Comparison of ENCODE assay signal across 21 cellular contexts in the genomic region with DNA sequence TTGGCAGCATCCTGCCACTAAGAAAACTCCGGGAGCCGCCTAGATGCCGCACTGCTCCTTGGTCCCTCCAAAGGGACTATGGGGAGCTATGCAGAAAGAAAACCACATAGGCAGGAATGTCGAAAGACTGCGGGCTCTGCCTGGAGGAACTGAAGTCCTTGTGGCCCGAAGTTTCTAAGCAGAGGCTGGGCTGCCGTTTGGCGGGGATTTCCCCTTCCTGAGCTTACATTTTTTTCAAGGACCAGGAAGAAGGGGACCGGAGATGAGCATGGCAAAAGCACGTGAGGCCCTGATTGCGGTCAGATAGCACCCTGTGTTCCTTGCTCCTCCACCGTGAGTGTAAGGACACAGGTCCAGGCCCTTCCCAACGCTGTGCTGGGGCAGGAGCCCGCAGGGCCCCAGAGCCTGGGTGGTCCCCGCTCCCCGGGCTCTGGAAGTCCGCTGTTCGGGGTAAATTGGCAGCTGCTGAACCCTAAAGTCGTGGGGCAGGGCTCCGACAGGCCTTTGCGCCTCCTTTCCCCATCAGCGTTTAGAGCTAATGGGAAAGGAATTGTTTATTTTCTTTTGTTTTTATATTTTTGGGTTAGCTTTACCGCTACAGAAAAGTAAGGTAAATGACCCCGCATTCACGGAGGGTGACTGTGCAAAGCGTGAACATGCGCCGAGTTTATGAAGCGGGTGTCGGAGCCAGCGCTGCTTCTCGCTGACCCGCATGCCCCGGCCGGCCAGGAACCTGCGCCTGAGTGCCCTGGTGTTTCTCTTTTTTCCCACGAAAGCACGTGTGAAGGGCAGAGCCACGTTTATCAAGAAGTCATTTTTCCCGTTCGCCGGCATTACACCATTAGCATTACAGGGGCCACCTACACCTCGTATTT.
"Had no signal": no experiment of that assay in that cellular context is flagged by ENCODE, and none has a peak within 500 bp of the region (broad histone marks: within the 10 kb centered on the region; RNA-seq: fewer than 3 reads in every experiment).

No MANE protein-coding gene starts in this region.

- H3K4me3 ChIP-seq: lung, prostate gland, skin epidermis, suprapubic skin had no signal

- H3K9me3 ChIP-seq: prostate gland, suprapubic skin had no signal

- H3K27me3 ChIP-seq: suprapubic skin had no signal

- H3K27ac Mint-ChIP-seq: activated CD4-positive, alpha-beta T cell treated with anti-CD3 and anti-CD28 coated beads for 36 hours; activated CD8-positive, alpha-beta T cell treated with anti-CD3 and anti-CD28 coated beads, Interleukin-2, amount 10 ng/mL, durations not matched to agents 7 days and 5 days; activated T-cell treated with anti-CD3 and anti-CD28 coated beads, Interleukin-2, amount 50 U/mL, for 24 hours; activated T-helper 2 cell treated with anti-CD3 and anti-CD28 coated beads, Interferon-gamma antibody, Interleukin-2, Interleukin-4, amounts not matched to agents 10 μg/mL and 5 μg/mL and 100 μg/mL, durations not matched to agents 14 hours and 24 hours and 36 hours; brain; mesothelial cell of epicardium; nephron; stimulated activated naive CD8-positive, alpha-beta T cell treated with anti-CD3 and anti-CD28 coated beads, Interleukin-15, amount 100 ng/mL, for 72 hours; type B pancreatic cell; WTC11 had no signal

- H3K4me3 Mint-ChIP-seq: activated CD4-positive, alpha-beta T cell treated with anti-CD3 and anti-CD28 coated beads for 36 hours; activated CD8-positive, alpha-beta T cell treated with anti-CD3 and anti-CD28 coated beads, Interleukin-2, amount 10 ng/mL, durations not matched to agents 7 days and 5 days; activated T-cell treated with anti-CD3 and anti-CD28 coated beads, Interleukin-2, amount 50 U/mL, for 24 hours; brain; mesothelial cell of epicardium; nephron; stimulated activated naive CD8-positive, alpha-beta T cell treated with anti-CD3 and anti-CD28 coated beads, Interleukin-15, amount 100 ng/mL, for 72 hours; type B pancreatic cell; WTC11 had no signal

- H3K4me1 ChIP-seq: prostate gland had no signal

- H3K36me3 ChIP-seq: prostate gland, suprapubic skin had no signal

- H3K9me3 Mint-ChIP-seq: activated T-cell treated with anti-CD3 and anti-CD28 coated beads, Interleukin-2, amount 50 U/mL, for 24 hours; activated T-helper 2 cell treated with anti-CD3 and anti-CD28 coated beads, Interferon-gamma antibody, Interleukin-2, Interleukin-4, amounts not matched to agents 10 μg/mL and 5 μg/mL and 100 μg/mL, durations not matched to agents 14 hours and 24 hours and 36 hours; brain; mesothelial cell of epicardium; nephron; stimulated activated naive CD8-positive, alpha-beta T cell treated with anti-CD3 and anti-CD28 coated beads, Interleukin-15, amount 100 ng/mL, for 72 hours; type B pancreatic cell; WTC11 had no signal

- H3K4me1 Mint-ChIP-seq: activated CD4-positive, alpha-beta T cell treated with anti-CD3 and anti-CD28 coated beads for 36 hours; stimulated activated naive CD8-positive, alpha-beta T cell treated with anti-CD3 and anti-CD28 coated beads, Interleukin-15, amount 100 ng/mL, for 72 hours; WTC11 had no signal

- DNase-seq: activated CD4-positive, alpha-beta T cell treated with anti-CD3 and anti-CD28 coated beads for 36 hours; activated CD8-positive, alpha-beta T cell treated with anti-CD3 and anti-CD28 coated beads, Interleukin-2, amount 10 ng/mL, durations not matched to agents 7 days and 5 days; activated naive CD4-positive, alpha-beta T cell treated with Interleukin-2 at 50 U/mL for 16 hours; activated T-cell treated with anti-CD3 and anti-CD28 coated beads, Interleukin-2, amount 50 U/mL, for 24 hours; anterior cingulate cortex; central memory CD4-positive, alpha-beta T cell; foreskin melanocyte; glutamatergic neuron; hypothalamus; occipital lobe; stimulated activated naive CD8-positive, alpha-beta T cell treated with anti-CD3 and anti-CD28 coated beads, Interleukin-15, amount 100 ng/mL, for 72 hours had no signal

- H3K36me3 Mint-ChIP-seq: brain, mesothelial cell of epicardium, type B pancreatic cell, WTC11 had no signal

- H3K27ac ChIP-seq: prostate gland, skin epidermis, suprapubic skin had no signal
